19 cellular contexts compared by ENCODE assay signal in genomic region chr10:102721954-102722353, GRCh38. TPM values are rescaled to one million over a fixed set of nuclear protein-coding genes. Genes with fewer than 3 reads are reported as not detected.
A peak's percentile ranks its signal among the peaks of the same experiment; 100 is the strongest.
DNase-seq lines count a peak whose midpoint lies in the region; ATAC-seq, FAIRE-seq and TF ChIP-seq lines count a peak whose summit lies in the region.
"Had no signal": no experiment of that assay in that cellular context is flagged by ENCODE, and none has a peak within 500 bp of the region (broad histone marks: within the 10 kb centered on the region; RNA-seq: fewer than 3 reads in every experiment).

No MANE protein-coding gene starts in this region.

- intact Hi-C loops in HepG2 (cut with micrococcal nuclease; ENCODE audit: unreplicated experiment) = no loop called here
- intact Hi-C loops in right lobe of liver (cut with DNase I) = no loop called here
- intact Hi-C loops in dorsolateral prefrontal cortex (cut with DNase I) = loop anchor here in 1 of 2 donors (10.0 kb wide), 1 partner anchor 523 kb away; the partner anchor contains the start of gene RPEL1

- H3K79me1 ChIP-seq in mesenchymal stem cell (replicated peaks; ENCODE audit: low read length, poor library complexity, severe bottlenecking) = peaks cover 21% of the 10 kb centered on the region

- no peaks in the 10 kb centered on the region for H3K27me3 Mint-ChIP-seq in WTC11 (ENCODE audit: low read depth)
- H3K27me3 Mint-ChIP-seq: B cell; CD4-positive, alpha-beta T cell had no signal

- H2BK12ac ChIP-seq in mesenchymal stem cell (ENCODE audit: low read length in 2 of 2) = peak overlapping the region in 1 of 2 experiments; percentile 59

- peak overlapping the region in 1 of 2 experiments; percentile 5 for H3K18ac ChIP-seq in mesenchymal stem cell (ENCODE audit: low read depth in 1 of 2, low read length in 2 of 2)

- H3K4me1 ChIP-seq in HepG2 (ENCODE audit: insufficient read depth, low read length) (peaks cover 42% of the 10 kb centered on the region), right lobe of liver (peaks cover 0 to 19% (median 2%) of the 10 kb centered on the region in 4 donors), mesenchymal stem cell (ENCODE audit: control insufficient read depth, insufficient read depth, low read depth, low read length) (peaks cover 19% of the 10 kb centered on the region)

- no peak overlapping the region for H3K4ac ChIP-seq in mesenchymal stem cell (ENCODE audit: low read depth in 1 of 2, low read length in 2 of 2)

- TF ChIP-seq EP300 in HepG2 (IDR thresholded peaks at IDR 0.05; ENCODE audit: low read depth in 2 of 2, low read length in 2 of 2) = no peak
- no peak for TF ChIP-seq EP300 in HepG2 (CRISPR knock-in tag; IDR thresholded peaks at IDR 0.05; ENCODE audit: borderline replicate concordance)

- no peak overlapping the region for H3K27ac ChIP-seq in HepG2 (ENCODE audit: extremely low read length, insufficient read depth, low read length)
- H3K27ac ChIP-seq in right lobe of liver = no peak overlapping the region
- H3K27ac ChIP-seq in mesenchymal stem cell (ENCODE audit: low read length, poor library complexity, severe bottlenecking) = no peak overlapping the region
- H3K27ac ChIP-seq in dorsolateral prefrontal cortex = no peak overlapping the region

- H3K23ac ChIP-seq in mesenchymal stem cell (ENCODE audit: low read length in 2 of 2) = no peak overlapping the region

- no peaks in the 10 kb centered on the region for H3K9me3 ChIP-seq in HepG2 (ENCODE audit: low read length)
- no peaks in the 10 kb centered on the region for H3K9me3 ChIP-seq in right lobe of liver
- no peaks in the 10 kb centered on the region for H3K9me3 ChIP-seq in mesenchymal stem cell (ENCODE audit: control insufficient read depth, low read length)

- H3K27ac Mint-ChIP-seq in WTC11 = peak overlapping the region; percentile 65
- H3K27ac Mint-ChIP-seq: B cell; CD4-positive, alpha-beta T cell had no signal

- H3K27me3 ChIP-seq in HepG2 (ENCODE audit: control insufficient read depth in 1 of 2, insufficient read depth in 2 of 2, low read length in 2 of 2) (no peaks in the 10 kb centered on the region), right lobe of liver (no peaks in the 10 kb centered on the region), mesenchymal stem cell (ENCODE audit: control insufficient read depth in 1 of 2, insufficient read depth in 1 of 2, low read length in 2 of 2) (no peaks in the 10 kb centered on the region), dorsolateral prefrontal cortex (no peaks in the 10 kb centered on the region)

- DNase-seq in HepG2 (ENCODE audit: low spot score) = no peak
- no peak for DNase-seq in right lobe of liver
- DNase-seq in WTC11 (ENCODE audit: low spot score) = no peak
- peak; percentile 65 for DNase-seq in mesenchymal stem cell
- no peak for DNase-seq in nucleus accumbens (lab: John Stamatoyannopoulos, UW)
- DNase-seq in dorsolateral prefrontal cortex = no peak
- DNase-seq: CD4-positive, alpha-beta T cell; DMS79 treated with DMSO at 0.1 percent for 48 hours; Kasumi-1; NCI-H1417; NCI-H1930; NCI-H2171; NCI-H774; Right ventricle myocardium superior had no signal

- no peak overlapping the region for H2BK15ac ChIP-seq in mesenchymal stem cell (ENCODE audit: low read depth, poor library complexity, severe bottlenecking)

- no peaks in the 10 kb centered on the region for H4K20me1 ChIP-seq in HepG2 (ENCODE audit: insufficient read depth, low read length)

- no peak overlapping the region for H4K8ac ChIP-seq in mesenchymal stem cell (ENCODE audit: low read length)

- H2BK5ac ChIP-seq in mesenchymal stem cell (ENCODE audit: low read depth, low read length, poor library complexity, severe bottlenecking) = no peak overlapping the region

- no TSS peak for BruUV-seq in HepG2 (replicated peaks; lab: Mats Ljungman, UMichigan)

- peaks cover 33% of the 10 kb centered on the region for H3K4me1 Mint-ChIP-seq in WTC11

- POLR2A ChIA-PET in HepG2 (lab: Yijun Ruan, JAX) = no interaction called here
- POLR2A ChIA-PET in WTC11 (lab: Charles Lee) = interaction anchor here (0.6 kb wide), 1 partner anchor 150 kb away, joined by 3 read pairs; no protein-coding TSS in a partner anchor

- TF ChIP-seq POLR2A in HepG2 (IDR thresholded peaks at IDR 0.05; ENCODE audit: insufficient read depth in 1 of 2, low read depth in 2 of 2, low read length in 2 of 2) = no peak
- TF ChIP-seq POLR2A in right lobe of liver (IDR thresholded peaks at IDR 0.05) = no peak

- H2AFZ ChIP-seq in HepG2 (ENCODE audit: low read length) (no peak overlapping the region), mesenchymal stem cell (ENCODE audit: low read depth, low read length) (no peak overlapping the region)

- H3K9ac ChIP-seq in HepG2 (ENCODE audit: insufficient read depth, low read depth, low read length) (0 out of 2 replicates have a peak overlapping the region, but pooled peaks have one; percentile 15), mesenchymal stem cell (ENCODE audit: low read length) (no peak overlapping the region)

- WGBS in HepG2 (ENCODE audit: low lambda C conversion rate) = 90% methylated on average over 4 of the region's 4 CpGs
- 62% methylated on average over 4 of the region's 4 CpGs for WGBS in right lobe of liver (ENCODE audit: insufficient coverage, low coverage, low lambda C conversion rate, missing lambda C conversion rate)
- 33% methylated on average over 4 of the region's 4 CpGs for WGBS in mesenchymal stem cell

- FAIRE-seq in HepG2 (lab: Jason Lieb, UNC) = no peak
- FAIRE-seq: D721Med, GM12892 had no signal

- H3K4me3 Mint-ChIP-seq in WTC11 = no peak overlapping the region
- H3K4me3 Mint-ChIP-seq: B cell; CD4-positive, alpha-beta T cell had no signal

- no peak overlapping the region for H2BK120ac ChIP-seq in mesenchymal stem cell (ENCODE audit: low read depth, low read length)

- H3K36me3 ChIP-seq in HepG2 (replicated peaks in 1 of 2; ENCODE audit: control insufficient read depth in 1 of 2, insufficient read depth in 2 of 2, low read length in 2 of 2) = peaks cover 5 to 23% of the 10 kb centered on the region in 2 experiments
- peaks cover 0 to 1% (median 0%) of the 10 kb centered on the region in 4 donors for H3K36me3 ChIP-seq in right lobe of liver
- peaks cover 7 to 8% of the 10 kb centered on the region in 2 experiments for H3K36me3 ChIP-seq in mesenchymal stem cell (ENCODE audit: control insufficient read depth in 1 of 2, insufficient read depth in 2 of 2, low read depth in 1 of 2, low read length in 2 of 2)

- peaks cover 44% of the 10 kb centered on the region for H3K36me3 Mint-ChIP-seq in WTC11

- H3K4me2 ChIP-seq in HepG2 (ENCODE audit: low read depth, low read length) = no peak overlapping the region
- H3K4me2 ChIP-seq in mesenchymal stem cell (ENCODE audit: low read length, poor library complexity, severe bottlenecking) = no peak overlapping the region

- no peak overlapping the region for H2AK5ac ChIP-seq in mesenchymal stem cell (ENCODE audit: low read length, severe bottlenecking)

- no peak overlapping the region for H4K91ac ChIP-seq in mesenchymal stem cell (ENCODE audit: low read length)

- no peak for TF ChIP-seq RAD21 in HepG2 (CRISPR knock-in tag; IDR thresholded peaks at IDR 0.05)

- TF ChIP-seq CTCF in HepG2 (CRISPR knock-in tag; IDR thresholded peaks at IDR 0.05) (no peak), right lobe of liver (IDR thresholded peaks at IDR 0.05) (no peak), WTC11 (IDR thresholded peaks at IDR 0.05) (no peak), dorsolateral prefrontal cortex (IDR thresholded peaks at IDR 0.05 in 54 of 56, conservative IDR thresholded peaks at IDR 0.05 in 2 of 56; ENCODE audit: low read depth in 1 of 56, partially characterized antibody in 56 of 56) (no peak)

- no peak overlapping the region for H3K14ac ChIP-seq in mesenchymal stem cell (ENCODE audit: low read length in 2 of 2)

- ATAC-seq in HepG2 = no peak
- ATAC-seq in right lobe of liver = no peak
- no peak for ATAC-seq in WTC11
- ATAC-seq in HG02623 (IDR thresholded peaks at IDR 0.05; ENCODE audit: unreplicated experiment) = no peak
- ATAC-seq: Panc1 had no signal

- H3K9me3 Mint-ChIP-seq in WTC11 = peaks cover 6% of the 10 kb centered on the region
- H3K9me3 Mint-ChIP-seq: CD4-positive, alpha-beta T cell had no signal

- in situ Hi-C loops in HepG2 (cut with HindIII; ENCODE audit: extremely low pct_ligation_motif_present, low pct_unique_long_range_greater_than_20kb) = loop anchor here (10.0 kb wide), 1 partner anchor 183 kb away; no protein-coding TSS in a partner anchor

- H3K79me2 ChIP-seq in HepG2 (ENCODE audit: insufficient read depth, low read length) = peaks cover 37% of the 10 kb centered on the region

- CTCF ChIA-PET in HepG2 (lab: Yijun Ruan, JAX; ENCODE audit: low intra/inter-chr PET ratio, low total read pairs) (no interaction called here), WTC11 (lab: Charles Lee) (interaction anchor here (1.6 kb wide), 1 partner anchor 138 kb away, joined by 3 read pairs; no protein-coding TSS in a partner anchor)

- H3K4me3 ChIP-seq in HepG2 (replicated peaks in 1 of 3; ENCODE audit: insufficient read depth in 1 of 3, low read depth in 2 of 3, low read length in 3 of 3) (no peak overlapping the region), right lobe of liver (no peak overlapping the region), mesenchymal stem cell (ENCODE audit: insufficient read depth in 1 of 2, low read depth in 1 of 2, low read length in 2 of 2) (no peak overlapping the region), dorsolateral prefrontal cortex (no peak overlapping the region)

RNA-seq across cellular contexts. Expression of gene SFXN2, which starts 7.5 kb away (rescaled TPM):
- total RNA-seq in HepG2 (2016; rRNA removed; fragmentation: Illumina TruSeq; extraction: Trizol) (20.6 and 21.1 TPM in 2 replicates), right lobe of liver (10 to 100 TPM in 4 of 6 experiments, 1 to 10 TPM in 2; 7.1 to 29.7 (median 16.5) TPM), WTC11 (2021) (15.7 to 21.2 TPM (median 15.9 TPM) in 3 replicates), dorsolateral prefrontal cortex (10 to 100 TPM in 34 of 120 experiments, 1 to 10 TPM in 86; 3.3 to 14.5 (median 8.6) TPM)
- total RNA-seq in HepG2 (2016; cell fraction: cytosol; rRNA removed; fragmentation: Illumina TruSeq; extraction: Trizol; ENCODE audit: low read depth) = 3.3 and 5.4 TPM in 2 replicates
- total RNA-seq in HepG2 (2016; cell fraction: insoluble cytoplasmic fraction; rRNA removed; fragmentation: Illumina TruSeq; extraction: Trizol) = 20.6 and 21.4 TPM in 2 replicates
- total RNA-seq in HepG2 (2016; cell fraction: membrane; rRNA removed; fragmentation: Illumina TruSeq; extraction: Trizol) = 11.4 and 11.6 TPM in 2 replicates
- 28.0 and 31.8 TPM in 2 replicates for total RNA-seq in HepG2 (2016; cell fraction: nucleus; rRNA removed; fragmentation: Illumina TruSeq; extraction: Trizol)
- polyA plus RNA-seq in HepG2 (2011; rRNA removed) = 12.8 and 13.2 TPM in 2 replicates
- polyA plus RNA-seq in HepG2 (2011; cell fraction: cytosol; rRNA removed) = 5.4 and 6.9 TPM in 2 replicates
- polyA plus RNA-seq in HepG2 (2011; cell fraction: nucleus; rRNA removed) = 22.9 and 27.4 TPM in 2 replicates
- 3.6 and 9.3 TPM in 2 replicates for polyA plus RNA-seq in HepG2 (2012)
- polyA plus RNA-seq in HepG2 (2016; cell fraction: cytosol; fragmentation: Illumina TruSeq; extraction: Trizol; ENCODE audit: low read depth) = 3.8 and 4.0 TPM in 2 replicates
- 19.3 and 19.8 TPM in 2 replicates for polyA plus RNA-seq in HepG2 (2016; cell fraction: insoluble cytoplasmic fraction; fragmentation: Illumina TruSeq; extraction: Trizol; ENCODE audit: low read depth)
- 7.4 and 7.7 TPM in 2 replicates for polyA plus RNA-seq in HepG2 (2016; cell fraction: membrane; fragmentation: Illumina TruSeq; extraction: Trizol; ENCODE audit: low read depth)
- 35.9 and 39.3 TPM in 2 replicates for polyA plus RNA-seq in HepG2 (2016; cell fraction: nucleus; fragmentation: Illumina TruSeq; extraction: Trizol; ENCODE audit: insufficient read depth, low read depth)
- 40.1 and 60.7 TPM in 2 replicates for polyA minus RNA-seq in HepG2 (2011; rRNA and poly(A)+ RNA removed; ENCODE audit: low replicate concordance)
- polyA minus RNA-seq in HepG2 (2011; cell fraction: cytosol; rRNA and poly(A)+ RNA removed) = 4.2 and 4.6 TPM in 2 replicates
- polyA minus RNA-seq in HepG2 (2011; cell fraction: nucleus; rRNA and poly(A)+ RNA removed) = 22.6 and 30.6 TPM in 2 replicates
- polyA plus RNA-seq in mesenchymal stem cell (2013, experiment 1 of 2) = 3.8 TPM
- polyA plus RNA-seq in mesenchymal stem cell (2013, experiment 2 of 2) = 3.7 TPM

RNA-seq across cellular contexts. Expression of gene ARL3, which starts 7.8 kb away (rescaled TPM):
- total RNA-seq in HepG2 (2016; rRNA removed; fragmentation: Illumina TruSeq; extraction: Trizol) (6.6 and 10.0 TPM in 2 replicates), right lobe of liver (1 to 10 TPM; 1.1 to 3.3 (median 2.3) TPM), WTC11 (2021) (13.3 to 16.1 TPM (median 15.6 TPM) in 3 replicates), dorsolateral prefrontal cortex (10 to 100 TPM; 16.6 to 45.7 (median 35.4) TPM)
- total RNA-seq in HepG2 (2016; cell fraction: cytosol; rRNA removed; fragmentation: Illumina TruSeq; extraction: Trizol; ENCODE audit: low read depth) = 2.5 and 2.7 TPM in 2 replicates
- total RNA-seq in HepG2 (2016; cell fraction: insoluble cytoplasmic fraction; rRNA removed; fragmentation: Illumina TruSeq; extraction: Trizol) = 6.6 and 10.2 TPM in 2 replicates
- total RNA-seq in HepG2 (2016; cell fraction: membrane; rRNA removed; fragmentation: Illumina TruSeq; extraction: Trizol) = 3.3 and 3.5 TPM in 2 replicates
- 2.8 and 3.0 TPM in 2 replicates for total RNA-seq in HepG2 (2016; cell fraction: nucleus; rRNA removed; fragmentation: Illumina TruSeq; extraction: Trizol)
- polyA plus RNA-seq in HepG2 (2011; rRNA removed) = 3.9 and 5.2 TPM in 2 replicates
- polyA plus RNA-seq in HepG2 (2011; cell fraction: cytosol; rRNA removed) = 2.9 and 3.4 TPM in 2 replicates
- 1.2 and 1.4 TPM in 2 replicates for polyA plus RNA-seq in HepG2 (2011; cell fraction: nucleus; rRNA removed)
- 5.8 TPM in 2 replicates for polyA plus RNA-seq in HepG2 (2012)
- 3.3 and 3.9 TPM in 2 replicates for polyA plus RNA-seq in HepG2 (2016; cell fraction: cytosol; fragmentation: Illumina TruSeq; extraction: Trizol; ENCODE audit: low read depth)
- 10.6 and 12.6 TPM in 2 replicates for polyA plus RNA-seq in HepG2 (2016; cell fraction: insoluble cytoplasmic fraction; fragmentation: Illumina TruSeq; extraction: Trizol; ENCODE audit: low read depth)
- 2.9 and 3.5 TPM in 2 replicates for polyA plus RNA-seq in HepG2 (2016; cell fraction: membrane; fragmentation: Illumina TruSeq; extraction: Trizol; ENCODE audit: low read depth)
- polyA plus RNA-seq in HepG2 (2016; cell fraction: nucleus; fragmentation: Illumina TruSeq; extraction: Trizol; ENCODE audit: insufficient read depth, low read depth) = 4.1 and 5.5 TPM in 2 replicates
- 0.94 and 3.1 TPM in 2 replicates for polyA minus RNA-seq in HepG2 (2011; rRNA and poly(A)+ RNA removed; ENCODE audit: low replicate concordance)
- 1.3 and 1.5 TPM in 2 replicates for polyA minus RNA-seq in HepG2 (2011; cell fraction: cytosol; rRNA and poly(A)+ RNA removed)
- 1.4 and 1.7 TPM in 2 replicates for polyA minus RNA-seq in HepG2 (2011; cell fraction: nucleus; rRNA and poly(A)+ RNA removed)
- polyA plus RNA-seq in mesenchymal stem cell (2013, experiment 1 of 2) = 24.6 TPM
- polyA plus RNA-seq in mesenchymal stem cell (2013, experiment 2 of 2) = 25.9 TPM

RNA-seq across cellular contexts. Expression of gene WBP1L, which starts 21.8 kb away (rescaled TPM):
- total RNA-seq in HepG2 (2016; rRNA removed; fragmentation: Illumina TruSeq; extraction: Trizol) (8.3 and 11.6 TPM in 2 replicates), right lobe of liver (10 to 100 TPM; 24.1 to 58.4 (median 32.8) TPM), WTC11 (2021) (25.9 to 26.8 TPM (median 26.4 TPM) in 3 replicates), dorsolateral prefrontal cortex (10 to 100 TPM; 27.9 to 71.0 (median 38.0) TPM)
- 4.0 and 4.2 TPM in 2 replicates for total RNA-seq in HepG2 (2016; cell fraction: cytosol; rRNA removed; fragmentation: Illumina TruSeq; extraction: Trizol; ENCODE audit: low read depth)
- total RNA-seq in HepG2 (2016; cell fraction: insoluble cytoplasmic fraction; rRNA removed; fragmentation: Illumina TruSeq; extraction: Trizol) = 8.5 and 10.6 TPM in 2 replicates
- 15.7 and 18.8 TPM in 2 replicates for total RNA-seq in HepG2 (2016; cell fraction: membrane; rRNA removed; fragmentation: Illumina TruSeq; extraction: Trizol)
- total RNA-seq in HepG2 (2016; cell fraction: nucleus; rRNA removed; fragmentation: Illumina TruSeq; extraction: Trizol) = 6.4 and 7.2 TPM in 2 replicates
- polyA plus RNA-seq in HepG2 (2011; rRNA removed) = 12.3 and 14.9 TPM in 2 replicates
- polyA plus RNA-seq in HepG2 (2011; cell fraction: cytosol; rRNA removed) = 18.7 and 19.4 TPM in 2 replicates
- polyA plus RNA-seq in HepG2 (2011; cell fraction: nucleus; rRNA removed) = 8.0 and 9.0 TPM in 2 replicates
- polyA plus RNA-seq in HepG2 (2012) = 11.9 and 14.7 TPM in 2 replicates
- 2.6 and 2.8 TPM in 2 replicates for polyA plus RNA-seq in HepG2 (2016; cell fraction: cytosol; fragmentation: Illumina TruSeq; extraction: Trizol; ENCODE audit: low read depth)
- polyA plus RNA-seq in HepG2 (2016; cell fraction: insoluble cytoplasmic fraction; fragmentation: Illumina TruSeq; extraction: Trizol; ENCODE audit: low read depth) = 10.0 and 11.7 TPM in 2 replicates
- 10.4 and 14.8 TPM in 2 replicates for polyA plus RNA-seq in HepG2 (2016; cell fraction: membrane; fragmentation: Illumina TruSeq; extraction: Trizol; ENCODE audit: low read depth)
- polyA plus RNA-seq in HepG2 (2016; cell fraction: nucleus; fragmentation: Illumina TruSeq; extraction: Trizol; ENCODE audit: insufficient read depth, low read depth) = 9.0 and 9.1 TPM in 2 replicates
- 33.2 and 39.2 TPM in 2 replicates for polyA minus RNA-seq in HepG2 (2011; rRNA and poly(A)+ RNA removed; ENCODE audit: low replicate concordance)
- polyA minus RNA-seq in HepG2 (2011; cell fraction: cytosol; rRNA and poly(A)+ RNA removed) = 12.8 and 18.7 TPM in 2 replicates
- 6.4 and 8.5 TPM in 2 replicates for polyA minus RNA-seq in HepG2 (2011; cell fraction: nucleus; rRNA and poly(A)+ RNA removed)
- polyA plus RNA-seq in mesenchymal stem cell (2013, experiment 1 of 2) = 59.1 TPM
- polyA plus RNA-seq in mesenchymal stem cell (2013, experiment 2 of 2) = 58.7 TPM
